Comparison of ENCODE assay signal across 13 cellular contexts in genomic region chr11:104525416-104525815, GRCh38.
DNase-seq lines count a peak whose midpoint lies in the region; ATAC-seq and TF ChIP-seq lines count a peak whose summit lies in the region.
"Had no signal": no experiment of that assay in that cellular context is flagged by ENCODE, and none has a peak within 500 bp of the region (broad histone marks: within the 10 kb centered on the region; RNA-seq: fewer than 3 reads in every experiment).

No MANE protein-coding gene starts in this region.

- CTCF ChIA-PET in PC-3 (lab: Charles Lee): no interaction called here

- H3K4me1 ChIP-seq in suprapubic skin: peaks cover 24% of the 10 kb centered on the region
- no peaks in the 10 kb centered on the region for H3K4me1 ChIP-seq in PC-3 (ENCODE audit: insufficient read depth, low read length)
- H3K4me1 ChIP-seq: HAP-1 had no signal

- peaks cover 47% of the 10 kb centered on the region for H3K4me1 Mint-ChIP-seq in brain
- no peaks in the 10 kb centered on the region for H3K4me1 Mint-ChIP-seq in progenitor cell of endocrine pancreas (ENCODE audit: low read depth)
- H3K4me1 Mint-ChIP-seq: CD4-positive, alpha-beta memory T cell had no signal

- H3K27me3 Mint-ChIP-seq in brain: no peaks in the 10 kb centered on the region
- H3K27me3 Mint-ChIP-seq in progenitor cell of endocrine pancreas: no peaks in the 10 kb centered on the region
- H3K27me3 Mint-ChIP-seq: CD4-positive, alpha-beta memory T cell had no signal

- H3K27ac ChIP-seq in layer of hippocampus (ENCODE audit: low read depth, low read length): peak overlapping the region; percentile 46
- peak overlapping the region; percentile 35 for H3K27ac ChIP-seq in suprapubic skin
- no peak overlapping the region for H3K27ac ChIP-seq in PC-3 (ENCODE audit: low read length)

- no peaks in the 10 kb centered on the region for H3K79me2 ChIP-seq in PC-3 (ENCODE audit: low read length)

- intact Hi-C loops in PC-3 (cut with micrococcal nuclease): no loop called here

- H3K36me3 ChIP-seq in suprapubic skin (no peaks in the 10 kb centered on the region), PC-3 (ENCODE audit: low read depth, low read length) (no peaks in the 10 kb centered on the region)
- H3K36me3 ChIP-seq: HAP-1 had no signal

- no peak overlapping the region for H2AFZ ChIP-seq in PC-3 (ENCODE audit: low read length)

- WGBS in suprapubic skin: 32% methylated on average over 3 of the region's 3 CpGs

- no TSS peak for BruUV-seq in PC-3 (replicated peaks; lab: Mats Ljungman, UMichigan)

- H3K9me3 Mint-ChIP-seq in brain (peaks cover 0 to 3% (median 0%) of the 10 kb centered on the region in 5 experiments), progenitor cell of endocrine pancreas (ENCODE audit: low read depth) (no peaks in the 10 kb centered on the region)
- H3K9me3 Mint-ChIP-seq: CD4-positive, alpha-beta memory T cell had no signal

- H3F3A ChIP-seq in PC-3 (ENCODE audit: low read length, unreplicated experiment): no peaks in the 10 kb centered on the region

- POLR2A ChIA-PET in PC-3 (lab: Charles Lee; ENCODE audit: unreplicated experiment): no interaction called here

- H3K4me3 ChIP-seq in suprapubic skin (no peak overlapping the region), PC-3 (ENCODE audit: low read length) (no peak overlapping the region)
- H3K4me3 ChIP-seq: HAP-1 had no signal

- TF ChIP-seq POLR2A in suprapubic skin (IDR thresholded peaks at IDR 0.05): no peak

- TF ChIP-seq CTCF in brain (conservative IDR thresholded peaks at IDR 0.05) (no peak), suprapubic skin (IDR thresholded peaks at IDR 0.05) (no peak), PC-3 (conservative IDR thresholded peaks at IDR 0.05; ENCODE audit: low read depth, low read length) (no peak), progenitor cell of endocrine pancreas (IDR thresholded peaks at IDR 0.05; ENCODE audit: unreplicated experiment) (no peak)

- H3K4me3 Mint-ChIP-seq in brain: no peak overlapping the region
- H3K4me3 Mint-ChIP-seq in progenitor cell of endocrine pancreas (ENCODE audit: low read depth): no peak overlapping the region
- H3K4me3 Mint-ChIP-seq: CD4-positive, alpha-beta memory T cell; HFFc6 had no signal

- H3K27ac Mint-ChIP-seq in brain (peak overlapping the region in 3 of 5 experiments; percentile 60 to 88 (median 65)), progenitor cell of endocrine pancreas (no peak overlapping the region)
- H3K27ac Mint-ChIP-seq: CD4-positive, alpha-beta memory T cell; HFFc6 had no signal

- TF ChIP-seq EP300 in suprapubic skin (IDR thresholded peaks at IDR 0.05): no peak

- H3K27me3 ChIP-seq in layer of hippocampus (ENCODE audit: control insufficient read depth, insufficient read depth, low read length): no peaks in the 10 kb centered on the region
- no peaks in the 10 kb centered on the region for H3K27me3 ChIP-seq in suprapubic skin
- no peaks in the 10 kb centered on the region for H3K27me3 ChIP-seq in PC-3 (ENCODE audit: low read length)

- H3K36me3 Mint-ChIP-seq in brain: no peaks in the 10 kb centered on the region
- no peaks in the 10 kb centered on the region for H3K36me3 Mint-ChIP-seq in progenitor cell of endocrine pancreas (ENCODE audit: insufficient read depth)
- H3K36me3 Mint-ChIP-seq: CD4-positive, alpha-beta memory T cell had no signal

- no peak overlapping the region for H3K4me2 ChIP-seq in PC-3 (ENCODE audit: low read length)

- H4K20me1 ChIP-seq in PC-3 (ENCODE audit: low read length): no peaks in the 10 kb centered on the region

- no peaks in the 10 kb centered on the region for H3K9me2 ChIP-seq in PC-3 (replicated peaks; ENCODE audit: low read length)

- ATAC-seq in PC-3: no peak

- H3K9ac ChIP-seq in PC-3 (ENCODE audit: low read length): no peak overlapping the region

- no peak for DNase-seq in suprapubic skin (ENCODE audit: low spot score in 2 of 2)
- DNase-seq in NCI-H1417 (lab: John Stamatoyannopoulos, UW): no peak
- no peak for DNase-seq in PC-3
- DNase-seq in progenitor cell of endocrine pancreas (ENCODE audit: low spot score, unreplicated experiment): no peak
- DNase-seq: Calu3; CD4-positive, alpha-beta memory T cell; DMS53; DMS79 treated with DMSO at 0.1 percent for 48 hours; GOT3; HFFc6 had no signal

- H3K9me3 ChIP-seq in suprapubic skin: no peaks in the 10 kb centered on the region
- H3K9me3 ChIP-seq in PC-3 (ENCODE audit: low read length): no peaks in the 10 kb centered on the region
- H3K9me3 ChIP-seq: HAP-1 had no signal
